In the genomic region with DNA sequence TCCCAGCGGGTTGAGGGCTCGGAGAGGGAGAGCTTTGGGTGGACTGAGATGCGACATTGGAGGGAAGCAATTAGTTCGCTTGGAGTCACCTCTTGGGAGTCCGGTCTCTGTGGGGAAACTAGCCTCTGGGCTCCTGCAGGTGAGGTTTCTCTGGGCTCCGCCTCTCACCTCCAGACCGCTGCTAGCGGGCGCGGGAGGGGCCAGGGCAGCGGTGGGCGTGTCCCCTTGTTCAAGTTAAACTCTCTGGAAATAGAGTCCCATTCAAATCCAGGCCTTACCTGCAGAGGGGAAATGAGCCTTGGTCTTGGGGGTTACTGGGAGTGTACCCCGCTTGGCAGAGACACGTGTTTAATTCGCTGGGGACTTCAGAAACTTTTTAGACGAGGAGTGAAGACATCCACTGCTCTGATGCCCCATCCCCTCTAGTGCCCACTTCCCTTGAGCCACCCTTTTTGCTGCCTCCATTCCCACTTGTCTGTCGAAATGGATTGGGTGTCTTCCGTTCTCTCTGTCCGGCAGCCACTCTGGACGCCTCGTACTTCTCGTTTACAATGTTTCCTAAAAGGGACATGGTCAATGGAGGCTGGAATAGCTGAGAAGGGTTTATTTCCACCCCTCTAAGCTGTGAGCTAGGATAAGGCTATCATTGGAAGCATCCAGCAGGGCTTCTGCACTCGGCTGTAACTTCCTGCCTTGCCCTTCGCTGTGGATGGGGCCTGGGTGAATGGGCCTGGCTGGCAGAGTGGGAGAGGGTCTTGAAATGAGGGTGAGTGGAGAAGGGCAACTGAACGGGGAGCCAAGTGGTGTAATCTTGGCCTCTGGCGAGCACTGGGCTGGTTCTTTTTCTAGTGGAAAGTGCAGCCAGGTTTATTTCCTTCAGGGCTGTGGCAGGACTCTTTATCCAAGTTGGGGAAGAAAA, we compare ENCODE assay signal across 8 cellular contexts. TPM values are rescaled to one million over a fixed set of nuclear protein-coding genes. Genes with fewer than 3 reads are reported as not detected.
DNase-seq lines count a peak whose midpoint lies in the region; ATAC-seq and TF ChIP-seq lines count a peak whose summit lies in the region.

No MANE protein-coding gene starts in this region.

- intact Hi-C loops in left ventricle myocardium inferior (cut with micrococcal nuclease) (no loop called here), sigmoid colon (cut with DNase I) (loop anchor here (5.0 kb wide), 1 partner anchor 127 kb away; no protein-coding TSS in a partner anchor)

- no peaks in the 10 kb centered on the region for H3K36me3 ChIP-seq in left ventricle myocardium inferior
- H3K36me3 ChIP-seq in sigmoid colon = no peaks in the 10 kb centered on the region

- peaks cover 5% of the 10 kb centered on the region for H3K4me1 Mint-ChIP-seq in T-helper 1 cell treated with Interleukin-12 subunit alpha and Interleukin-12 subunit beta and Interleukin-4 antibody, amounts not matched to agents 30 μg/mL and 1 μg/mL, for 36 hours (ENCODE audit: low read depth)
- H3K4me1 Mint-ChIP-seq in T-helper 17 cell = no peaks in the 10 kb centered on the region

- H3K4me3 ChIP-seq in left ventricle myocardium inferior (peak overlapping the region; percentile 92), sigmoid colon (peak overlapping the region; percentile 80 to 94 (median 86))

- peaks cover 73% of the 10 kb centered on the region for H3K4me1 ChIP-seq in left ventricle myocardium inferior
- peaks cover 0 to 60% (median 50%) of the 10 kb centered on the region in 4 donors for H3K4me1 ChIP-seq in sigmoid colon

- peak overlapping the region; percentile 94 for H3K27ac ChIP-seq in left ventricle myocardium inferior (replicated peaks)
- peak overlapping the region; percentile 85 to 93 (median 90) for H3K27ac ChIP-seq in sigmoid colon

- no peak for TF ChIP-seq EP300 in sigmoid colon (IDR thresholded peaks at IDR 0.05)

- H3K27ac Mint-ChIP-seq in T-helper 1 cell treated with Interleukin-12 subunit alpha and Interleukin-12 subunit beta and Interleukin-4 antibody, amounts not matched to agents 30 μg/mL and 1 μg/mL, for 36 hours = no peak overlapping the region
- no peak overlapping the region for H3K27ac Mint-ChIP-seq in T-helper 17 cell

- ATAC-seq in T-helper 17 cell (no peak), GM21390 (IDR thresholded peaks at IDR 0.05; ENCODE audit: unreplicated experiment) (no peak)

- H3K9me3 ChIP-seq in T-helper 17 cell (ENCODE audit: control insufficient read depth, low read length, poor library complexity, severe bottlenecking) (no peaks in the 10 kb centered on the region), left ventricle myocardium inferior (replicated peaks) (no peaks in the 10 kb centered on the region), sigmoid colon (no peaks in the 10 kb centered on the region)

- peaks cover 65% of the 10 kb centered on the region for H3K27me3 Mint-ChIP-seq in T-helper 1 cell treated with Interleukin-12 subunit alpha and Interleukin-12 subunit beta and Interleukin-4 antibody, amounts not matched to agents 30 μg/mL and 1 μg/mL, for 36 hours (ENCODE audit: low read depth)
- peaks cover 59% of the 10 kb centered on the region for H3K27me3 Mint-ChIP-seq in T-helper 17 cell

- H3K4me3 Mint-ChIP-seq in T-helper 1 cell treated with Interleukin-12 subunit alpha and Interleukin-12 subunit beta and Interleukin-4 antibody, amounts not matched to agents 30 μg/mL and 1 μg/mL, for 36 hours = peak overlapping the region; percentile 25
- peak overlapping the region; percentile 25 for H3K4me3 Mint-ChIP-seq in T-helper 17 cell

- WGBS in sigmoid colon, 2 donors = 21 to 23% methylated on average over 26 of the region's 26 CpGs

- no peaks in the 10 kb centered on the region for H3K36me3 Mint-ChIP-seq in T-helper 1 cell treated with Interleukin-12 subunit alpha and Interleukin-12 subunit beta and Interleukin-4 antibody, amounts not matched to agents 30 μg/mL and 1 μg/mL, for 36 hours (ENCODE audit: low read depth)
- peaks cover 2% of the 10 kb centered on the region for H3K36me3 Mint-ChIP-seq in T-helper 17 cell (ENCODE audit: low read depth)

- no peaks in the 10 kb centered on the region for H3K27me3 ChIP-seq in left ventricle myocardium inferior (ENCODE audit: low read depth)
- H3K27me3 ChIP-seq in sigmoid colon = no peaks in the 10 kb centered on the region

- TF ChIP-seq CTCF in left ventricle myocardium inferior (IDR thresholded peaks at IDR 0.05; ENCODE audit: borderline replicate concordance) (no peak), sigmoid colon (IDR thresholded peaks at IDR 0.05) (no peak)

- no peak for DNase-seq in T-helper 1 cell
- DNase-seq in T-helper 17 cell = no peak
- DNase-seq in left ventricle myocardium inferior = no peak
- peak; percentile 68 for DNase-seq in sigmoid colon
- no peak for DNase-seq in GF-D8 (lab: John Stamatoyannopoulos, UW)
- no peak for DNase-seq in NCI-H446 treated with DMSO at 0.1 percent for 48 hours (lab: John Stamatoyannopoulos, UW)

- no peaks in the 10 kb centered on the region for H3K9me3 Mint-ChIP-seq in T-helper 1 cell treated with Interleukin-12 subunit alpha and Interleukin-12 subunit beta and Interleukin-4 antibody, amounts not matched to agents 30 μg/mL and 1 μg/mL, for 36 hours

- TF ChIP-seq POLR2A in sigmoid colon (IDR thresholded peaks at IDR 0.05) = no peak

RNA-seq across cellular contexts. Expression of a gene that starts 1.1 kb away (rescaled TPM):
- 1 to 10 TPM in 1 of 2 donors, under 1 TPM in 1; 0.50 to 3.8 TPM for total RNA-seq in T-helper 17 cell
- total RNA-seq in left ventricle myocardium inferior = 81.9 TPM
- 10 to 100 TPM; 65.4 to 73.2 (median 67.1) TPM for total RNA-seq in sigmoid colon
- polyA plus RNA-seq in sigmoid colon = 1 to 10 TPM; 2.1 to 6.0 (median 2.9) TPM

Comparison
In these comparisons a context has a peak if more than half of its experiments do, and no peak if none do; other contexts are left out.
1. RNA of a gene that starts 1.1 kb away (total RNA-seq): 81.9 TPM in left ventricle myocardium inferior (single experiment) and 65.4 to 73.2 TPM in sigmoid colon; 0.50 to 3.8 TPM in T-helper 17 cell; every median in the first group is over 10 times any median in the second.